Comparison of ENCODE assay signal across 10 cellular contexts in the genomic region with DNA sequence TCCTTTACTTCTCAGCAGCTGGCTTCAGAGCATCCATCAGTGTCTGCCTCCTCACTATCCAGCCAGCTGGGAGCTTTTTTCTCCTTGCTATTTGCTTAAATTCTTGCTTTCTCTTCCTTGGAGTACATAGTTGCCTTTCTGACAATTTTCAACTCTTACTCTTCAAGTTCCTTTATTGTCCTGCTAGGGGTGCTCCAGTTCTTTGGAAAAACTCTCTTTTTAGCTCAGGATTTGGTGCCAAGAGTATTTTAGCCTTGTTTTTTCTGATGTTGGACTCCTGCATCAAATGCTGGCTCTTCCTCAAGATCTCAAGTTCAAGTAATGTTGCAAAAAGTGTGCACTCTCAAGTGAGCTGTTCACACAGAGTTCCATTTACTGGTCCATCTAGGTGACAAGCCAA.
DNase-seq lines count a peak whose midpoint lies in the region; ATAC-seq and TF ChIP-seq lines count a peak whose summit lies in the region.
"Had no signal": no experiment of that assay in that cellular context is flagged by ENCODE, and none has a peak within 500 bp of the region (broad histone marks: within the 10 kb centered on the region; RNA-seq: fewer than 3 reads in every experiment).

No MANE protein-coding gene starts in this region.

- H3K4me1 ChIP-seq in tibial artery, result peaks cover 0 to 19% (median 8%) of the 10 kb centered on the region in 4 donors
- H3K4me1 ChIP-seq: transverse colon had no signal

- no peak overlapping the region for H3K4me3 ChIP-seq in kidney epithelial cell (ENCODE audit: low read depth, low read length)
- H3K4me3 ChIP-seq in tibial artery, result no peak overlapping the region
- H3K4me3 ChIP-seq: transverse colon had no signal

- H3K27me3 ChIP-seq in kidney epithelial cell (ENCODE audit: control insufficient read depth, insufficient read depth, low read length) (no peaks in the 10 kb centered on the region), tibial artery (no peaks in the 10 kb centered on the region)
- H3K27me3 ChIP-seq: transverse colon had no signal

- peaks cover 20% of the 10 kb centered on the region for H3K27me3 Mint-ChIP-seq in chondrocyte (ENCODE audit: low read depth)
- peaks cover 20% of the 10 kb centered on the region for H3K27me3 Mint-ChIP-seq in activated CD4-positive, alpha-beta T cell treated with anti-CD3 and anti-CD28 coated beads for 36 hours

- H3K4me1 Mint-ChIP-seq in chondrocyte (ENCODE audit: low read depth), result peaks cover 10% of the 10 kb centered on the region
- H3K4me1 Mint-ChIP-seq in activated CD4-positive, alpha-beta T cell treated with anti-CD3 and anti-CD28 coated beads for 36 hours, result no peaks in the 10 kb centered on the region
- H3K4me1 Mint-ChIP-seq: activated B cell treated with CpG ODN at 0.5 μM for 24 hours had no signal

- H3K27ac Mint-ChIP-seq in chondrocyte (ENCODE audit: unreplicated experiment), result no peak overlapping the region
- no peak overlapping the region for H3K27ac Mint-ChIP-seq in activated CD4-positive, alpha-beta T cell treated with anti-CD3 and anti-CD28 coated beads for 36 hours
- H3K27ac Mint-ChIP-seq: activated B cell treated with CpG ODN at 0.5 μM for 24 hours had no signal

- no peaks in the 10 kb centered on the region for H3K9me3 Mint-ChIP-seq in chondrocyte (ENCODE audit: low read depth)
- H3K9me3 Mint-ChIP-seq in activated CD4-positive, alpha-beta T cell treated with anti-CD3 and anti-CD28 coated beads for 36 hours (ENCODE audit: low read depth), result no peaks in the 10 kb centered on the region
- H3K9me3 Mint-ChIP-seq: activated B cell treated with CpG ODN at 0.5 μM for 24 hours had no signal

- H3K9me3 ChIP-seq in tibial artery, result no peaks in the 10 kb centered on the region
- H3K9me3 ChIP-seq: transverse colon had no signal

- peak; percentile 11 for DNase-seq in M059J (ENCODE audit: low read depth)
- no peak for DNase-seq in chondrocyte (ENCODE audit: low spot score)
- DNase-seq in kidney epithelial cell (ENCODE audit: low read depth), result no peak
- DNase-seq in tibial artery, result no peak
- DNase-seq in activated CD4-positive, CD25-positive, alpha-beta regulatory T cell (lab: John Stamatoyannopoulos, UW), result no peak
- DNase-seq in ecto neural progenitor cell (ENCODE audit: low spot score), result no peak
- DNase-seq in activated CD4-positive, alpha-beta T cell treated with anti-CD3 and anti-CD28 coated beads for 36 hours, result no peak
- DNase-seq: activated B cell treated with CpG ODN at 0.5 μM for 24 hours, NCI-H510A, transverse colon had no signal

- CTCF ChIA-PET in activated CD4-positive, alpha-beta T cell treated with anti-CD3 and anti-CD28 coated beads for 36 hours (lab: Charles Lee), result interaction anchor here (0.6 to 1.3 kb wide), 2 partner anchors 9 to 688 kb away, joined by 3 read pairs; no protein-coding TSS in a partner anchor

- TF ChIP-seq CTCF in chondrocyte (IDR thresholded peaks at IDR 0.05) (peak; percentile 74), kidney epithelial cell (IDR thresholded peaks at IDR 0.05; ENCODE audit: insufficient read depth, low read length, poor library complexity, severe bottlenecking) (peak; percentile 18), tibial artery (IDR thresholded peaks at IDR 0.05) (peak; percentile 68 to 83)

- H3K27ac ChIP-seq in tibial artery, result no peak overlapping the region
- H3K27ac ChIP-seq: transverse colon had no signal

- no peaks in the 10 kb centered on the region for H3K36me3 Mint-ChIP-seq in chondrocyte (ENCODE audit: low read depth)
- H3K36me3 Mint-ChIP-seq in activated CD4-positive, alpha-beta T cell treated with anti-CD3 and anti-CD28 coated beads for 36 hours (ENCODE audit: low read depth), result no peaks in the 10 kb centered on the region

- H3K4me3 Mint-ChIP-seq in chondrocyte (ENCODE audit: unreplicated experiment), result no peak overlapping the region
- no peak overlapping the region for H3K4me3 Mint-ChIP-seq in activated CD4-positive, alpha-beta T cell treated with anti-CD3 and anti-CD28 coated beads for 36 hours
- H3K4me3 Mint-ChIP-seq: activated B cell treated with CpG ODN at 0.5 μM for 24 hours had no signal

- intact Hi-C loops in tibial artery (cut with DNase I; ENCODE audit: low total_unique reads), result loop anchor here (5.0 kb wide), 1 partner anchor 323 kb away; no protein-coding TSS in a partner anchor
- intact Hi-C loops in activated CD4-positive, alpha-beta T cell treated with anti-CD3 and anti-CD28 coated beads for 36 hours (cut with DNase I, micrococcal nuclease), result no loop called here

- no peak for ATAC-seq in activated CD4-positive, alpha-beta T cell treated with anti-CD3 and anti-CD28 coated beads for 36 hours

- H3K36me3 ChIP-seq in kidney epithelial cell (ENCODE audit: control insufficient read depth, insufficient read depth, low read length), result no peaks in the 10 kb centered on the region
- H3K36me3 ChIP-seq in tibial artery, result no peaks in the 10 kb centered on the region
- H3K36me3 ChIP-seq: transverse colon had no signal

- POLR2A ChIA-PET in activated CD4-positive, alpha-beta T cell treated with anti-CD3 and anti-CD28 coated beads for 36 hours (lab: Charles Lee), result no interaction called here

Comparison
In these comparisons a context has a peak if more than half of its experiments do, and no peak if none do; other contexts are left out.
1. CTCF ChIP-seq: peak in every context shown above with its lines; median percentile 76 in tibial artery; 74 in chondrocyte; 18 in kidney epithelial cell.